Comparison of ENCODE assay signal across 16 cellular contexts in genomic region chr21:32702702-32703101, GRCh38. TPM values are rescaled to one million over a fixed set of nuclear protein-coding genes. Genes with fewer than 3 reads are reported as not detected.
DNase-seq lines count a peak whose midpoint lies in the region; ATAC-seq, FAIRE-seq and TF ChIP-seq lines count a peak whose summit lies in the region.
"Had no signal": no experiment of that assay in that cellular context is flagged by ENCODE, and none has a peak within 500 bp of the region (broad histone marks: within the 10 kb centered on the region; RNA-seq: fewer than 3 reads in every experiment).

No MANE protein-coding gene starts in this region.

- H3K27ac ChIP-seq in small intestine (ENCODE audit: low read depth in 1 of 2, low read length in 1 of 2), result no peak overlapping the region
- H3K27ac ChIP-seq in OCI-LY7 (ENCODE audit: low read depth, low read length, poor library complexity, severe bottlenecking), result no peak overlapping the region
- H3K27ac ChIP-seq: BLaER1 treated with 17β-estradiol and CSF1 and Interleukin-3, amounts not matched to agents 10 nM and 100 nM; cardiac muscle cell; gastrocnemius medialis had no signal

- CTCF ChIA-PET in OCI-LY7 (lab: Charles Lee; ENCODE audit: unreplicated experiment), result no interaction called here

- H3K4me1 Mint-ChIP-seq in activated T-cell treated with anti-CD3 and anti-CD28 coated beads, Interleukin-2, amount 50 U/mL, for 72 hours (ENCODE audit: low read depth), result peaks cover 32% of the 10 kb centered on the region

- H3K9me3 ChIP-seq in small intestine (ENCODE audit: control insufficient read depth, low read depth), result no peaks in the 10 kb centered on the region
- no peaks in the 10 kb centered on the region for H3K9me3 ChIP-seq in OCI-LY7 (ENCODE audit: low read length)
- H3K9me3 ChIP-seq: BLaER1 treated with 17β-estradiol and CSF1 and Interleukin-3, amounts not matched to agents 10 nM and 100 nM; gastrocnemius medialis had no signal

- H4K20me1 ChIP-seq in OCI-LY7 (ENCODE audit: insufficient read depth, low read length), result 0 out of 2 replicates have a peak, but pooled peaks cover 6% of the 10 kb centered on the region

- peaks cover 1 to 2% of the 10 kb centered on the region in 2 donors for H3K36me3 Mint-ChIP-seq in activated T-cell treated with anti-CD3 and anti-CD28 coated beads, Interleukin-2, amount 50 U/mL, for 72 hours (ENCODE audit: insufficient read depth in 2 of 2)

- TF ChIP-seq CTCF in epithelial cell of esophagus (IDR thresholded peaks at IDR 0.05; ENCODE audit: insufficient read depth, low read depth, low read length, missing control alignments) (no peak), OCI-LY7 (conservative IDR thresholded peaks at IDR 0.05; ENCODE audit: low read length) (no peak)

- H3K36me3 ChIP-seq in small intestine (ENCODE audit: control insufficient read depth in 2 of 2, insufficient read depth in 2 of 2, low read length in 2 of 2) (peaks cover 1 to 2% of the 10 kb centered on the region in 2 donors), OCI-LY7 (ENCODE audit: insufficient read depth, low read length) (no peaks in the 10 kb centered on the region)
- H3K36me3 ChIP-seq: cardiac muscle cell, gastrocnemius medialis had no signal

- H3K9me3 Mint-ChIP-seq in activated T-cell treated with anti-CD3 and anti-CD28 coated beads, Interleukin-2, amount 50 U/mL, for 72 hours, result no peaks in the 10 kb centered on the region
- H3K9me3 Mint-ChIP-seq: activated T-cell treated with anti-CD3 and anti-CD28 coated beads, Interleukin-2, amount 50 U/mL, for 4 hours had no signal

- H3K9me2 ChIP-seq in OCI-LY7 (ENCODE audit: insufficient read depth, low read length), result no peaks in the 10 kb centered on the region

- no peak overlapping the region for H2AFZ ChIP-seq in OCI-LY7 (ENCODE audit: low read length)

- H3K79me2 ChIP-seq in OCI-LY7 (ENCODE audit: insufficient read depth, low read depth, low read length), result no peaks in the 10 kb centered on the region

- peak overlapping the region; percentile 84 for H3K27ac Mint-ChIP-seq in activated T-cell treated with anti-CD3 and anti-CD28 coated beads, Interleukin-2, amount 50 U/mL, for 72 hours

- ATAC-seq in activated T-cell treated with anti-CD3 and anti-CD28 coated beads, Interleukin-2, amount 50 U/mL, for 72 hours (replicated peaks in 1 of 2), result peak in 1 of 2 donors; percentile 39
- ATAC-seq: activated T-cell treated with anti-CD3 and anti-CD28 coated beads, Interleukin-2, amount 50 U/mL, for 4 hours; gastrocnemius medialis; left lobe of liver had no signal

- no peak overlapping the region for H3K4me3 ChIP-seq in epithelial cell of esophagus (ENCODE audit: low read length)
- H3K4me3 ChIP-seq in small intestine (ENCODE audit: low read depth in 1 of 2, low read length in 2 of 2), result no peak overlapping the region
- no peak overlapping the region for H3K4me3 ChIP-seq in OCI-LY7 (ENCODE audit: low read depth, low read length, poor library complexity, severe bottlenecking)
- H3K4me3 ChIP-seq: BLaER1 treated with 17β-estradiol and CSF1 and Interleukin-3, amounts not matched to agents 10 nM and 100 nM; cardiac muscle cell; gastrocnemius medialis had no signal

- peak overlapping the region in 1 of 2 donors; percentile 21 for H3K4me3 Mint-ChIP-seq in activated T-cell treated with anti-CD3 and anti-CD28 coated beads, Interleukin-2, amount 50 U/mL, for 72 hours
- H3K4me3 Mint-ChIP-seq: activated T-cell treated with anti-CD3 and anti-CD28 coated beads, Interleukin-2, amount 50 U/mL, for 4 hours had no signal

- no peak overlapping the region for H3K4me2 ChIP-seq in OCI-LY7 (ENCODE audit: low read length)
- H3K4me2 ChIP-seq: BLaER1 treated with 17β-estradiol and CSF1 and Interleukin-3, amounts not matched to agents 10 nM and 100 nM had no signal

- H3K27me3 ChIP-seq in small intestine (ENCODE audit: control insufficient read depth in 2 of 2, insufficient read depth in 2 of 2, low read length in 2 of 2), result no peaks in the 10 kb centered on the region
- H3K27me3 ChIP-seq: BLaER1 treated with 17β-estradiol and CSF1 and Interleukin-3, amounts not matched to agents 10 nM and 100 nM; cardiac muscle cell; gastrocnemius medialis had no signal

- WGBS in small intestine, 3 donors, result 25 to 43% (median 28%) methylated on average over 4 of the region's 4 CpGs

- POLR2A ChIA-PET in OCI-LY7 (lab: Charles Lee), result no interaction called here

- no peak for DNase-seq in activated T-cell treated with anti-CD3 and anti-CD28 coated beads, Interleukin-2, amount 50 U/mL, for 72 hours
- DNase-seq in activated T-cell treated with anti-CD3 and anti-CD28 coated beads, Interleukin-2, amount 50 U/mL, for 1 hour, result no peak
- peak; percentile 20 for DNase-seq in NCI-H2196 treated with DMSO at 0.1 percent for 48 hours (lab: John Stamatoyannopoulos, UW; ENCODE audit: unreplicated experiment)
- peak; percentile 63 for DNase-seq in epithelial cell of esophagus (ENCODE audit: low read depth)
- peak; percentile 25 for DNase-seq in small intestine
- no peak for DNase-seq in cardiac septum (ENCODE audit: low spot score)
- no peak for DNase-seq in medulla oblongata (ENCODE audit: extremely low spot score)
- no peak for DNase-seq in OCI-LY7 (ENCODE audit: low spot score)
- DNase-seq: activated T-cell treated with anti-CD3 and anti-CD28 coated beads, Interleukin-2, amount 50 U/mL, for 4 hours; gastrocnemius medialis; NCI-H1417 treated with DMSO at 0.1 percent for 48 hours; posterior cingulate gyrus had no signal

- FAIRE-seq in small intestine (lab: Jason Lieb, UNC), result no peak
- FAIRE-seq: TTC549 had no signal

- BruUV-seq in OCI-LY7 (replicated peaks; lab: Mats Ljungman, UMichigan), result no TSS peak

- H3K4me1 ChIP-seq in small intestine (ENCODE audit: control insufficient read depth in 2 of 2, insufficient read depth in 1 of 2, low read depth in 1 of 2, low read length in 1 of 2) (peaks cover 4 to 9% of the 10 kb centered on the region in 2 donors), OCI-LY7 (ENCODE audit: insufficient read depth, low read length, poor library complexity, severe bottlenecking) (no peaks in the 10 kb centered on the region)
- H3K4me1 ChIP-seq: gastrocnemius medialis had no signal

- no peaks in the 10 kb centered on the region for H3K27me3 Mint-ChIP-seq in activated T-cell treated with anti-CD3 and anti-CD28 coated beads, Interleukin-2, amount 50 U/mL, for 72 hours (ENCODE audit: low read depth)

- intact Hi-C loops in cardiac septum (cut with DNase I) (no loop called here), OCI-LY7 (cut with micrococcal nuclease; ENCODE audit: unreplicated experiment) (no loop called here)

RNA-seq across cellular contexts. Expression of gene SYNJ1, which starts 25.1 kb away (rescaled TPM):
- total RNA-seq in activated T-cell treated with anti-CD3 and anti-CD28 coated beads, Interleukin-2, amount 50 U/mL, for 72 hours, result 10 to 100 TPM; 17.3 to 17.9 TPM
- 1 to 10 TPM; 4.6 to 7.8 (median 5.4) TPM for polyA plus RNA-seq in small intestine
- total RNA-seq in cardiac septum (10.8 TPM), OCI-LY7 (2022) (8.0 and 9.9 TPM in 2 replicates)
- 3.0 and 3.8 TPM in 2 replicates for total RNA-seq in OCI-LY7 (2014; rRNA removed; shearing (Covaris generic))

Comparison
In these comparisons a context has a peak if more than half of its experiments do, and no peak if none do; other contexts are left out.
1. DNase-seq: peak in NCI-H2196 treated with DMSO at 0.1 percent for 48 hours (single experiment), epithelial cell of esophagus (single experiment) and small intestine (single experiment); none in activated T-cell treated with anti-CD3 and anti-CD28 coated beads, Interleukin-2, amount 50 U/mL, for 72 hours (0 of 2), activated T-cell treated with anti-CD3 and anti-CD28 coated beads, Interleukin-2, amount 50 U/mL, for 1 hour (single experiment), cardiac septum (single experiment), medulla oblongata (single experiment) and OCI-LY7 (single experiment).